In the genomic region with DNA sequence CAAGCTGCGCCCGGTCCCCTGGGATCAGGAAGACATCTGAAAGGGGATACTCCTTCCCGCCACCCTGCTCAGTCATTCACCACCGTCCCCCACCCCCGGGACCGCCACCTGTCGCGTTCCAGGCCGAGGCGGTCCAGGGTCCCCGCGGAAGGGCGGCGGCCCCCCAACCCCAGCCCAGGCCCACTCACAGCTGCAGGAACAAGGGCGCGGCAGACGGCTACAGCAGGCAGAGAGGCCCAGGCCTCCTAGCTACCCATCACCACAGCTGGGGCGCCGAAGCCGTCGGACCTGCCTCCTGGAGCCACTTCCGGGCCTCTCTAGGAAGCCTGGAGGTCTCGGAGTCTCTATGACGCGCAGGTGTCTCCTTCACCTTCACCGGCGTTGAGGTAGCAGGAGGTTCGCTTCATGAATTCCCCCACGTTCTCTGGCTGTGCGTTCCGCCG, we compare ENCODE assay signal across 8 cellular contexts.
DNase-seq lines count a peak whose midpoint lies in the region; ATAC-seq and TF ChIP-seq lines count a peak whose summit lies in the region.

A gene with protein sequence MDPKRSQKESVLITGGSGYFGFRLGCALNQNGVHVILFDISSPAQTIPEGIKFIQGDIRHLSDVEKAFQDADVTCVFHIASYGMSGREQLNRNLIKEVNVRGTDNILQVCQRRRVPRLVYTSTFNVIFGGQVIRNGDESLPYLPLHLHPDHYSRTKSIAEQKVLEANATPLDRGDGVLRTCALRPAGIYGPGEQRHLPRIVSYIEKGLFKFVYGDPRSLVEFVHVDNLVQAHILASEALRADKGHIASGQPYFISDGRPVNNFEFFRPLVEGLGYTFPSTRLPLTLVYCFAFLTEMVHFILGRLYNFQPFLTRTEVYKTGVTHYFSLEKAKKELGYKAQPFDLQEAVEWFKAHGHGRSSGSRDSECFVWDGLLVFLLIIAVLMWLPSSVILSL (minus strand): TSS at position 272 of the 443 bp plus-strand sequence. CDS start 10,612 bp downstream, outside the sequence.

- DNase-seq in NCI-H748 (lab: John Stamatoyannopoulos, UW; ENCODE audit: unreplicated experiment) (peak; percentile 90), kidney tubule cell (ENCODE audit: low spot score) (peak; percentile 82), GF-D8 (lab: John Stamatoyannopoulos, UW) (no peak), erythroblast (lab: John Stamatoyannopoulos, UW) (no peak)
- DNase-seq in activated T-helper 9 cell treated with anti-CD3 and anti-CD28 coated beads, Interleukin-2, amount 50 U/mL, for 16 hours (ENCODE audit: low read depth): peak; percentile 46
- peak; percentile 48 to 57 for DNase-seq in stimulated activated CD8-positive, alpha-beta memory T cell treated with anti-CD3 and anti-CD28 coated beads, Interleukin-15, amount 100 ng/mL, for 48 hours (ENCODE audit: low read depth in 2 of 2)

- TF ChIP-seq POLR2A in erythroblast (IDR thresholded peaks at IDR 0.05; ENCODE audit: low read length): no peak

- peak; percentile 98 for ATAC-seq in GM18498 (IDR thresholded peaks at IDR 0.05; ENCODE audit: unreplicated experiment)
- peak; percentile 96 for ATAC-seq in HG02943 (IDR thresholded peaks at IDR 0.05; ENCODE audit: low read depth, unreplicated experiment)

Comparison
In these comparisons a context has a peak if more than half of its experiments do, and no peak if none do; other contexts are left out.
1. DNase-seq: peak in NCI-H748 (single experiment), activated T-helper 9 cell treated with anti-CD3 and anti-CD28 coated beads, Interleukin-2, amount 50 U/mL, for 16 hours (single experiment), kidney tubule cell (single experiment) and stimulated activated CD8-positive, alpha-beta memory T cell treated with anti-CD3 and anti-CD28 coated beads, Interleukin-15, amount 100 ng/mL, for 48 hours (2 of 2); none in GF-D8 (single experiment) and erythroblast (0 of 2).